Comparison of ENCODE assay signal across 1 cellular context in genomic region chr3:190180268-190180667, GRCh38.
TF ChIP-seq lines count a peak whose summit lies in the region.

No MANE protein-coding gene starts in this region.

TF ChIP-seq in SK-N-SH treated with all-trans-retinoic acid at 6 μM for 48 hours, 23 proteins besides CTCF, POLR2A, EP300 and RAD21 (continued from another document):
- TF ChIP-seq POU6F1 (CRISPR knock-in tag; IDR thresholded peaks at IDR 0.05; ENCODE audit: borderline replicate concordance, low read depth) (no peak), CREB5 (CRISPR knock-in tag; IDR thresholded peaks at IDR 0.05; ENCODE audit: low read depth) (no peak), ZNF565 (CRISPR knock-in tag; conservative IDR thresholded peaks at IDR 0.05; ENCODE audit: low read depth) (no peak)
TF ChIP-seq in SK-N-SH treated with all-trans-retinoic acid at 6 μM for 48 hours: peak in this region for 0.
